ENCODE assay signal across 1 cellular context in genomic region chr3:183178833-183179549, GRCh38.
TF ChIP-seq lines count a peak whose summit lies in the region.

No MANE protein-coding gene starts in this region.

TF ChIP-seq in endothelial cell of umbilical vein, 7 proteins besides CTCF, POLR2A, EP300 and RAD21 (continued from another document):
- TF ChIP-seq JUN (IDR thresholded peaks at IDR 0.05; ENCODE audit: borderline replicate concordance, insufficient read depth, insufficient read length, low read depth) (no peak), EZH2 (IDR thresholded peaks at IDR 0.05; ENCODE audit: borderline replicate concordance, low read depth, low read length, severe bottlenecking) (no peak), MAX (IDR thresholded peaks at IDR 0.05; ENCODE audit: insufficient read depth, insufficient read length) (no peak), MYC (IDR thresholded peaks at IDR 0.05; ENCODE audit: low read depth, low read length) (no peak), POLR2AphosphoS5 (IDR thresholded peaks at IDR 0.05; ENCODE audit: insufficient read depth, low read depth, low read length) (no peak)
